Comparison of ENCODE assay signal across 7 cellular contexts in genomic region chr19:20038358-20039202, GRCh38. TPM values are rescaled to one million over a fixed set of nuclear protein-coding genes. Genes with fewer than 3 reads are reported as not detected.
DNase-seq lines count a peak whose midpoint lies in the region; ATAC-seq and TF ChIP-seq lines count a peak whose summit lies in the region.

No MANE protein-coding gene starts in this region.

- no peaks in the 10 kb centered on the region for H3K9me3 ChIP-seq in prostate gland

- no peak for TF ChIP-seq POLR2A in prostate gland (IDR thresholded peaks at IDR 0.05)

- no peaks in the 10 kb centered on the region for H3K27me3 Mint-ChIP-seq in glutamatergic neuron (ENCODE audit: unreplicated experiment)

- H3K4me3 ChIP-seq in prostate gland: peak overlapping the region; percentile 61 to 69

- H3K36me3 ChIP-seq in prostate gland: no peaks in the 10 kb centered on the region

- H3K4me3 Mint-ChIP-seq in glutamatergic neuron (ENCODE audit: unreplicated experiment): peak overlapping the region; percentile 87

- H3K27ac ChIP-seq in VCaP: peak overlapping the region; percentile 82
- H3K27ac ChIP-seq in prostate gland: peak overlapping the region; percentile 78 to 81

- TF ChIP-seq CTCF in VCaP (conservative IDR thresholded peaks at IDR 0.05): no peak
- no peak for TF ChIP-seq CTCF in glutamatergic neuron (IDR thresholded peaks at IDR 0.05; ENCODE audit: partially characterized antibody, unreplicated experiment)
- TF ChIP-seq CTCF in prostate gland (IDR thresholded peaks at IDR 0.05): no peak

- no peaks in the 10 kb centered on the region for H3K36me3 Mint-ChIP-seq in glutamatergic neuron (ENCODE audit: unreplicated experiment)

- H3K4me1 ChIP-seq in prostate gland (replicated peaks): no peaks in the 10 kb centered on the region

- H3K9me3 Mint-ChIP-seq in glutamatergic neuron (ENCODE audit: unreplicated experiment): peaks cover 5% of the 10 kb centered on the region

- peak overlapping the region; percentile 98 for H3K27ac Mint-ChIP-seq in glutamatergic neuron (ENCODE audit: unreplicated experiment)

- peak; percentile 16 for ATAC-seq in HG02571 (IDR thresholded peaks at IDR 0.05; ENCODE audit: unreplicated experiment)
- no peak for ATAC-seq in HG02981 (IDR thresholded peaks at IDR 0.05; ENCODE audit: unreplicated experiment)

- H3K27me3 ChIP-seq in prostate gland (replicated peaks; ENCODE audit: insufficient read depth): no peaks in the 10 kb centered on the region

- intact Hi-C loops in prostate gland (cut with DNase I): no loop called here

- under 1% methylated on average over 26 of the region's 26 CpGs for WGBS in prostate gland

- DNase-seq in glutamatergic neuron (no peak), prostate gland (ENCODE audit: low spot score) (no peak), NOMO-1 treated with dmso at 0.1 percent for 144 hours (lab: John Stamatoyannopoulos, UW; ENCODE audit: unreplicated experiment) (no peak), globus pallidus (ENCODE audit: low spot score) (no peak)

- H3K4me1 Mint-ChIP-seq in glutamatergic neuron (ENCODE audit: low read depth, unreplicated experiment): peaks cover 12% of the 10 kb centered on the region

RNA-seq across cellular contexts. Expression of gene ZNF682, which starts 0.7 kb away (rescaled TPM):
- total RNA-seq in glutamatergic neuron (ENCODE audit: unreplicated experiment): 23.9 TPM
- total RNA-seq in prostate gland: 1 to 10 TPM; 4.3 to 4.9 TPM

RNA-seq across cellular contexts. Expression of gene ZNF90, which starts 39.2 kb away (rescaled TPM):
- total RNA-seq in glutamatergic neuron (ENCODE audit: unreplicated experiment) (47.2 TPM), prostate gland (1 to 10 TPM; 4.1 to 4.5 TPM)
